ENCODE assay signal across 8 cellular contexts in the genomic region with DNA sequence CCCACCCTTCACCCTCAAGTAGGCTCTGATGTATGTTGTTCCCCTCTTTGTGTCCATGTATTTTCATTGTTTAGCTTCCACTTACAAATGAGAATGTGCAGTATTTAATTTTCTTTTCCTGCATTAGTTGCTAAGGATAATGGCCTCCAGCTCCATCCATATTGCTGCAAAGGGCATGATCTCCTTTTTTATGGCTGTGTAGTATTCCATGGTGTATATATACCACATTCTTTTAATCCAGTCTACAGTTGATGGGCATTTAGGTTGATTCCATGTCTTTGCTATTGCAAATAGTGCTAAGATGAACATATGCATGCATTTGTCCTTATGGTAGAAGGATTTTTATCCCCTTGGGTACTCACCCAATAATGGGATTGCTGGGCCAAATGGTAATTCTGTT. TPM values are rescaled to one million over a fixed set of nuclear protein-coding genes. Genes with fewer than 3 reads are reported as not detected.
"Had no signal": no experiment of that assay in that cellular context is flagged by ENCODE, and none has a peak within 500 bp of the region (broad histone marks: within the 10 kb centered on the region; RNA-seq: fewer than 3 reads in every experiment).

No MANE protein-coding gene starts in this region.

- H3K4me3 ChIP-seq: GM12878 had no signal

- FAIRE-seq: G401.6, GM12878, GM12891, GM12892, GM18507, GM19239 had no signal

- ATAC-seq: GM12878 had no signal

- DNase-seq: GDM1, GF-D8 had no signal

RNA-seq across cellular contexts. Expression of gene COL9A1, which starts 35.9 kb away (rescaled TPM):
- total RNA-seq: GM12878 had no signal
- polyA plus RNA-seq: GM12878 had no signal
